In the genomic region with DNA sequence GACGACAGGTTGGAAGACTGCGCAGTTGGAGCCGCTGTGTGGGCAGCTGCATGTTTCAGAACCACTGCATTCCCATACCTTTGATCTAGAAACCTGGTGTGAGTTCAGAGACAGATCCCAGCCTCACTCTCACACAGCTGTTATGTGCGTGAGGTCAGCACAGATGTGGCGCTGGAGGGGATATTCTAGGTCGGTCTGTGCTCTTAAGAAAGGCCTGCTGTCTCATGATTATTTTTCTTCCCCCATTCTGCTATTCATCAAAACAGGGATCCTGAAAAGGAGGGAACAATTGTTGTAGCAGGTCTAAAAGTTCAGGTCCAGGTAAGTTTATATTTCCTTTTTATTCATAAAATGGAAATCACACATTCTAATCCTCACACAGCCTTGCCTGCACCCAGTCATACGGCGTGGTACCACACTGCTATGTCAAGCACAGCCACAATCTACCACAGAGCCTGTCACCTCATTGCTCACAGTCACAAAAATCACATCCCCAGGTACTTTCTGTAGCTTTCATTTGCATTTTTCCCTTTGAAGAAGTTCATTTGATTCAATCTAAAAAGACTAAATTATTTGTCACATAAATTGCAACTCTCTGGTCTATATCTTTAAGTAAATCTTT, we compare ENCODE assay signal across 8 cellular contexts. TPM values are rescaled to one million over a fixed set of nuclear protein-coding genes. Genes with fewer than 3 reads are reported as not detected.
A peak's percentile ranks its signal among the peaks of the same experiment; 100 is the strongest.
DNase-seq lines count a peak whose midpoint lies in the region; ATAC-seq and TF ChIP-seq lines count a peak whose summit lies in the region.

No MANE protein-coding gene starts in this region.

- H3K4me3 Mint-ChIP-seq in chondrocyte (ENCODE audit: unreplicated experiment) = peak overlapping the region; percentile 91
- peak overlapping the region; percentile 98 for H3K4me3 Mint-ChIP-seq in natural killer cell treated with Interleukin-12 subunit alpha and Interleukin-12 subunit beta and Interleukin-15 and Interleukin-18, amount 100 ng/mL, for 72 hours

- H3K9me3 Mint-ChIP-seq in chondrocyte (ENCODE audit: low read depth) = no peaks in the 10 kb centered on the region
- peaks cover 11% of the 10 kb centered on the region for H3K9me3 Mint-ChIP-seq in natural killer cell treated with Interleukin-12 subunit alpha and Interleukin-12 subunit beta and Interleukin-15 and Interleukin-18, amount 100 ng/mL, for 72 hours

- no peaks in the 10 kb centered on the region for H3K27me3 Mint-ChIP-seq in chondrocyte (ENCODE audit: low read depth)
- no peaks in the 10 kb centered on the region for H3K27me3 Mint-ChIP-seq in natural killer cell treated with Interleukin-12 subunit alpha and Interleukin-12 subunit beta and Interleukin-15 and Interleukin-18, amount 100 ng/mL, for 72 hours

- H3K36me3 Mint-ChIP-seq in chondrocyte (ENCODE audit: low read depth) = peaks cover 2% of the 10 kb centered on the region
- peaks cover 21% of the 10 kb centered on the region for H3K36me3 Mint-ChIP-seq in natural killer cell treated with Interleukin-12 subunit alpha and Interleukin-12 subunit beta and Interleukin-15 and Interleukin-18, amount 100 ng/mL, for 72 hours

- DNase-seq in DMS53 treated with DMSO at 0.1 percent for 48 hours (lab: John Stamatoyannopoulos, UW; ENCODE audit: unreplicated experiment) (peak; percentile 43), NAMALWA (ENCODE audit: low spot score) (peak; percentile 56), chondrocyte (ENCODE audit: low spot score) (no peak), hepatic stellate cell (ENCODE audit: low spot score) (no peak), SKM-1 (lab: John Stamatoyannopoulos, UW; ENCODE audit: unreplicated experiment) (no peak), NCI-H2227 treated with DMSO at 0.1 percent for 48 hours (lab: John Stamatoyannopoulos, UW) (no peak)
- DNase-seq in natural killer cell treated with Interleukin-12 subunit alpha and Interleukin-12 subunit beta and Interleukin-15 and Interleukin-18, amount 100 ng/mL, for 72 hours (ENCODE audit: low spot score) = no peak

- peak in 1 of 2 donors; percentile 25 for ATAC-seq in natural killer cell treated with Interleukin-12 subunit alpha and Interleukin-12 subunit beta and Interleukin-15 and Interleukin-18, amount 100 ng/mL, for 72 hours
- no peak for ATAC-seq in HG02763 (IDR thresholded peaks at IDR 0.05; ENCODE audit: unreplicated experiment)

- peaks cover 28% of the 10 kb centered on the region for H3K4me1 Mint-ChIP-seq in chondrocyte (ENCODE audit: low read depth)
- peaks cover 23 to 41% of the 10 kb centered on the region in 2 donors for H3K4me1 Mint-ChIP-seq in natural killer cell treated with Interleukin-12 subunit alpha and Interleukin-12 subunit beta and Interleukin-15 and Interleukin-18, amount 100 ng/mL, for 72 hours (ENCODE audit: low read depth in 2 of 2)

- no peak for TF ChIP-seq CTCF in chondrocyte (IDR thresholded peaks at IDR 0.05)

- H3K27ac Mint-ChIP-seq in chondrocyte (ENCODE audit: unreplicated experiment) = peak overlapping the region; percentile 95
- peak overlapping the region; percentile 93 to 94 for H3K27ac Mint-ChIP-seq in natural killer cell treated with Interleukin-12 subunit alpha and Interleukin-12 subunit beta and Interleukin-15 and Interleukin-18, amount 100 ng/mL, for 72 hours

RNA-seq across cellular contexts. Expression of a gene that starts 0.8 kb away (rescaled TPM):
- total RNA-seq in chondrocyte = 2.0 to 7.5 TPM (median 3.6 TPM) in 3 replicates
- total RNA-seq in natural killer cell treated with Interleukin-12 subunit alpha and Interleukin-12 subunit beta and Interleukin-15 and Interleukin-18, amount 100 ng/mL, for 72 hours = 1 to 10 TPM; 3.7 to 7.4 TPM

RNA-seq across cellular contexts. Expression of a gene that starts 26.7 kb away (rescaled TPM):
- total RNA-seq in chondrocyte = 75.2 to 94.4 TPM (median 75.4 TPM) in 3 replicates
- 100 to 1,000 TPM; 163 to 165 TPM for total RNA-seq in natural killer cell treated with Interleukin-12 subunit alpha and Interleukin-12 subunit beta and Interleukin-15 and Interleukin-18, amount 100 ng/mL, for 72 hours

RNA-seq across cellular contexts. Expression of a gene that starts 58.3 kb away (rescaled TPM):
- total RNA-seq in chondrocyte = 9.5 to 16.0 TPM (median 10.1 TPM) in 3 replicates
- 10 to 100 TPM; 30.7 to 35.2 TPM for total RNA-seq in natural killer cell treated with Interleukin-12 subunit alpha and Interleukin-12 subunit beta and Interleukin-15 and Interleukin-18, amount 100 ng/mL, for 72 hours

Comparison
In these comparisons a context has a peak if more than half of its experiments do, and no peak if none do; other contexts are left out.
1. DNase-seq: peak in DMS53 treated with DMSO at 0.1 percent for 48 hours (single experiment) and NAMALWA (single experiment); none in chondrocyte (single experiment), natural killer cell treated with Interleukin-12 subunit alpha and Interleukin-12 subunit beta and Interleukin-15 and Interleukin-18, amount 100 ng/mL, for 72 hours (single experiment), hepatic stellate cell (single experiment), SKM-1 (single experiment) and NCI-H2227 treated with DMSO at 0.1 percent for 48 hours (single experiment).